In genomic region chr20:57536120-57536708, GRCh38 we compare ENCODE assay signal across 31 cellular contexts. TPM values are rescaled to one million over a fixed set of nuclear protein-coding genes. Genes with fewer than 3 reads are reported as not detected.
"Had no signal": no experiment of that assay in that cellular context is flagged by ENCODE, and none has a peak within 500 bp of the region (broad histone marks: within the 10 kb centered on the region; RNA-seq: fewer than 3 reads in every experiment).

No MANE protein-coding gene starts in this region.

- H3K36me3 ChIP-seq: brain microvascular endothelial cell, WERI-Rb-1 had no signal

- H3K27me3 ChIP-seq: brain microvascular endothelial cell had no signal

- H3K36me3 Mint-ChIP-seq: activated CD8-positive, alpha-beta memory T cell treated with anti-CD3 and anti-CD28 coated beads, Interleukin-2, amount 10 ng/mL, durations not matched to agents 7 days and 5 days; activated naive CD4-positive, alpha-beta T cell treated with anti-CD3 and anti-CD28 coated beads, Interleukin-2, amount 10 ng/mL, durations not matched to agents 7 days and 5 days; activated naive CD8-positive, alpha-beta T cell had no signal

- H3K4me1 Mint-ChIP-seq: activated CD4-positive, alpha-beta memory T cell treated with anti-CD3 and anti-CD28 coated beads, Interleukin-2, amount 10 ng/mL, durations not matched to agents 7 days and 5 days; activated CD8-positive, alpha-beta memory T cell treated with anti-CD3 and anti-CD28 coated beads, Interleukin-2, amount 10 ng/mL, durations not matched to agents 7 days and 5 days; activated naive CD4-positive, alpha-beta T cell treated with anti-CD3 and anti-CD28 coated beads, Interleukin-2, amount 10 ng/mL, durations not matched to agents 7 days and 5 days; activated naive CD8-positive, alpha-beta T cell treated with anti-CD3 and anti-CD28 coated beads, Interleukin-2, amount 50 U/mL, for 24 hours had no signal

- ATAC-seq: activated CD8-positive, alpha-beta memory T cell treated with anti-CD3 and anti-CD28 coated beads, Interleukin-2, amount 10 ng/mL, durations not matched to agents 7 days and 5 days; activated naive CD8-positive, alpha-beta T cell treated with anti-CD3 and anti-CD28 coated beads, Interleukin-2, amount 50 U/mL, for 24 hours; PC-3 had no signal

- H3K9me3 Mint-ChIP-seq: activated CD4-positive, alpha-beta memory T cell treated with anti-CD3 and anti-CD28 coated beads, Interleukin-2, amount 10 ng/mL, durations not matched to agents 7 days and 5 days; activated naive CD4-positive, alpha-beta T cell treated with anti-CD3 and anti-CD28 coated beads, Interleukin-2, amount 10 ng/mL, durations not matched to agents 7 days and 5 days; activated naive CD8-positive, alpha-beta T cell treated with anti-CD3 and anti-CD28 coated beads, Interleukin-2, amount 50 U/mL, for 24 hours had no signal

- H3K27ac ChIP-seq: brain microvascular endothelial cell, SK-N-MC, WERI-Rb-1 had no signal

- H3K27ac Mint-ChIP-seq: activated CD4-positive, alpha-beta memory T cell treated with anti-CD3 and anti-CD28 coated beads, Interleukin-2, amount 10 ng/mL, durations not matched to agents 7 days and 5 days; activated CD8-positive, alpha-beta memory T cell treated with anti-CD3 and anti-CD28 coated beads, Interleukin-2, amount 10 ng/mL, durations not matched to agents 7 days and 5 days; activated naive CD4-positive, alpha-beta T cell treated with anti-CD3 and anti-CD28 coated beads, Interleukin-2, amount 10 ng/mL, durations not matched to agents 7 days and 5 days; activated naive CD8-positive, alpha-beta T cell; activated naive CD8-positive, alpha-beta T cell treated with anti-CD3 and anti-CD28 coated beads, Interleukin-2, amount 50 U/mL, for 24 hours had no signal

- H3K4me3 ChIP-seq: SK-N-MC had no signal

- H3K4me3 Mint-ChIP-seq: activated CD4-positive, alpha-beta memory T cell treated with anti-CD3 and anti-CD28 coated beads, Interleukin-2, amount 10 ng/mL, durations not matched to agents 7 days and 5 days; activated CD8-positive, alpha-beta memory T cell treated with anti-CD3 and anti-CD28 coated beads, Interleukin-2, amount 10 ng/mL, durations not matched to agents 7 days and 5 days; activated naive CD4-positive, alpha-beta T cell treated with anti-CD3 and anti-CD28 coated beads, Interleukin-2, amount 10 ng/mL, durations not matched to agents 7 days and 5 days; activated naive CD8-positive, alpha-beta T cell; activated naive CD8-positive, alpha-beta T cell treated with anti-CD3 and anti-CD28 coated beads, Interleukin-2, amount 50 U/mL, for 24 hours had no signal

- DNase-seq: activated CD4-positive, alpha-beta memory T cell treated with anti-CD3 and anti-CD28 coated beads, Interleukin-2, amount 10 ng/mL, durations not matched to agents 7 days and 5 days; activated CD4-positive, alpha-beta T cell treated with anti-CD3 and anti-CD28 coated beads for 1 hour; activated CD4-positive, alpha-beta T cell treated with anti-CD3 and anti-CD28 coated beads for 48 hours; activated CD4-positive, CD25-positive, alpha-beta regulatory T cell; activated CD8-positive, alpha-beta memory T cell treated with anti-CD3 and anti-CD28 coated beads for 24 hours; activated CD8-positive, alpha-beta memory T cell treated with anti-CD3 and anti-CD28 coated beads, Interleukin-2, amount 10 ng/mL, durations not matched to agents 7 days and 5 days; activated CD8-positive, alpha-beta memory T cell treated with anti-CD3 and anti-CD28 coated beads, Interleukin-2, amount 50 U/mL, for 48 hours; activated effector memory CD4-positive, alpha-beta T cell treated with Interleukin-2 at 50 U/mL for 16 hours; activated naive CD4-positive, alpha-beta T cell treated with anti-CD3 and anti-CD28 coated beads, Interleukin-2, amount 10 ng/mL, durations not matched to agents 7 days and 5 days; activated naive CD8-positive, alpha-beta T cell treated with anti-CD3 and anti-CD28 coated beads, Interleukin-2, amount 50 U/mL, for 24 hours; activated T-cell treated with anti-CD3 and anti-CD28 coated beads, Interleukin-2, amount 50 U/mL, for 48 hours; brain microvascular endothelial cell; central memory CD4-positive, alpha-beta T cell; NCI-H1092 treated with DMSO at 0.1 percent for 48 hours; NCI-H1417; NCI-H146; NCI-H187; NCI-H2081; NCI-H345; NCI-H524 treated with DMSO at 0.1 percent for 48 hours; PC-3; Right ventricle myocardium superior; T1000; WERI-Rb-1 had no signal

RNA-seq across cellular contexts. Expression of gene CTCFL, which starts 11.3 kb away (rescaled TPM):
- total RNA-seq: activated CD4-positive, alpha-beta memory T cell treated with anti-CD3 and anti-CD28 coated beads, Interleukin-2, amount 10 ng/mL, durations not matched to agents 7 days and 5 days; activated CD8-positive, alpha-beta memory T cell treated with anti-CD3 and anti-CD28 coated beads, Interleukin-2, amount 10 ng/mL, durations not matched to agents 7 days and 5 days; aorta; M059J; NCI-H460; PC-3; Right ventricle myocardium superior; T-helper 1 cell treated with Interleukin-12 subunit alpha and Interleukin-12 subunit beta and Interleukin-4 antibody, amounts not matched to agents 30 ng/mL and 1 ng/mL, for 36 hours; T-helper 2 cell treated with Interferon-gamma antibody and Interleukin-4, amounts not matched to agents 100 ng/mL and 5 ng/mL, for 36 hours had no signal
- polyA plus RNA-seq: aorta had no signal

RNA-seq across cellular contexts. Expression of gene PCK1, which starts 24.7 kb away (rescaled TPM):
- total RNA-seq: activated CD4-positive, alpha-beta memory T cell treated with anti-CD3 and anti-CD28 coated beads, Interleukin-2, amount 10 ng/mL, durations not matched to agents 7 days and 5 days; activated CD8-positive, alpha-beta memory T cell treated with anti-CD3 and anti-CD28 coated beads, Interleukin-2, amount 10 ng/mL, durations not matched to agents 7 days and 5 days; M059J; PC-3; T-helper 1 cell treated with Interleukin-12 subunit alpha and Interleukin-12 subunit beta and Interleukin-4 antibody, amounts not matched to agents 30 ng/mL and 1 ng/mL, for 36 hours; T-helper 2 cell treated with Interferon-gamma antibody and Interleukin-4, amounts not matched to agents 100 ng/mL and 5 ng/mL, for 36 hours had no signal
